ENCODE assay signal across 16 cellular contexts in genomic region chr5:3542158-3542557, GRCh38. TPM values are rescaled to one million over a fixed set of nuclear protein-coding genes. Genes with fewer than 3 reads are reported as not detected.
DNase-seq lines count a peak whose midpoint lies in the region; ATAC-seq and TF ChIP-seq lines count a peak whose summit lies in the region.
"Had no signal": no experiment of that assay in that cellular context is flagged by ENCODE, and none has a peak within 500 bp of the region (broad histone marks: within the 10 kb centered on the region; RNA-seq: fewer than 3 reads in every experiment).

No MANE protein-coding gene starts in this region.

- no peaks in the 10 kb centered on the region for H3K4me1 ChIP-seq in esophagus muscularis mucosa
- H3K4me1 ChIP-seq in uterus: no peaks in the 10 kb centered on the region

- no peaks in the 10 kb centered on the region for H3K36me3 Mint-ChIP-seq in immature natural killer cell

- no peak overlapping the region for H3K4me3 ChIP-seq in esophagus muscularis mucosa
- no peak overlapping the region for H3K4me3 ChIP-seq in uterus
- H3K4me3 ChIP-seq: PC-9 had no signal

- 64% methylated on average over 3 of the region's 3 CpGs for WGBS in esophagus muscularis mucosa

- peaks cover 0 to 25% (median 0%) of the 10 kb centered on the region in 4 donors for H3K27me3 ChIP-seq in esophagus muscularis mucosa
- H3K27me3 ChIP-seq in uterus: no peaks in the 10 kb centered on the region

- peaks cover 0 to 5% (median 1%) of the 10 kb centered on the region in 6 donors for H3K9me3 Mint-ChIP-seq in immature natural killer cell

- intact Hi-C loops in esophagus muscularis mucosa (cut with DNase I): no loop called here
- intact Hi-C loops in uterus (cut with DNase I; ENCODE audit: low total_unique reads): no loop called here

- ATAC-seq in GM18520 (IDR thresholded peaks at IDR 0.05; ENCODE audit: unreplicated experiment): no peak

- no peak for TF ChIP-seq POLR2A in esophagus muscularis mucosa (IDR thresholded peaks at IDR 0.05; ENCODE audit: low read depth)
- no peak for TF ChIP-seq POLR2A in uterus (IDR thresholded peaks at IDR 0.05)

- POLR2A ChIA-PET in RWPE1 (lab: Yijun Ruan, JAX; ENCODE audit: low non-redundant PET): no interaction called here

- H3K27ac ChIP-seq in RWPE1 (no peak overlapping the region), esophagus muscularis mucosa (replicated peaks in 1 of 4) (no peak overlapping the region), uterus (no peak overlapping the region)
- H3K27ac ChIP-seq: C4-2B, PC-9 had no signal

- no peaks in the 10 kb centered on the region for H3K4me1 Mint-ChIP-seq in immature natural killer cell

- H3K27me3 Mint-ChIP-seq in immature natural killer cell (ENCODE audit: low read depth in 3 of 3): peaks cover 0 to 3% (median 0%) of the 10 kb centered on the region in 3 donors

- CTCF ChIA-PET in RWPE1 (lab: Yijun Ruan, JAX): interaction anchor here (0.6 kb wide), 1 partner anchor 243 kb away, joined by 4 read pairs; no protein-coding TSS in a partner anchor

- H3K9me3 ChIP-seq in esophagus muscularis mucosa: no peaks in the 10 kb centered on the region
- no peaks in the 10 kb centered on the region for H3K9me3 ChIP-seq in uterus

- TF ChIP-seq CTCF in RWPE1 (conservative IDR thresholded peaks at IDR 0.05; ENCODE audit: low read depth) (no peak), esophagus muscularis mucosa (IDR thresholded peaks at IDR 0.05) (no peak), uterus (IDR thresholded peaks at IDR 0.05) (no peak)

- no peak for TF ChIP-seq EP300 in esophagus muscularis mucosa (IDR thresholded peaks at IDR 0.05)

- no peaks in the 10 kb centered on the region for H3K36me3 ChIP-seq in esophagus muscularis mucosa
- no peaks in the 10 kb centered on the region for H3K36me3 ChIP-seq in uterus

- DNase-seq in A172 (ENCODE audit: low spot score): peak; percentile 25
- DNase-seq in HT1080 (ENCODE audit: low read depth): peak; percentile 65
- DNase-seq in RWPE1 (ENCODE audit: low spot score): peak; percentile 23
- peak; percentile 85 for DNase-seq in esophagus muscularis mucosa (ENCODE audit: extremely low spot score)
- DNase-seq in immature natural killer cell: no peak
- DNase-seq in NCI-H1417 treated with DMSO at 0.1 percent for 48 hours (lab: John Stamatoyannopoulos, UW): no peak
- no peak for DNase-seq in uterus
- DNase-seq: NCI-H1417, NCI-H2081, NCI-H524 treated with DMSO at 0.1 percent for 48 hours, PC-9, SHP77 treated with DMSO at 0.1 percent for 48 hours, SW 1271 had no signal

- H3K27ac Mint-ChIP-seq in immature natural killer cell: no peak overlapping the region

- no peak overlapping the region for H3K4me3 Mint-ChIP-seq in immature natural killer cell

RNA-seq across cellular contexts. Expression of gene IRX1, which starts 53.5 kb away (rescaled TPM):
- total RNA-seq in A172 (2014; rRNA removed; shearing (Covaris generic)): 5.4 and 6.8 TPM in 2 replicates
- 0.63 and 1.1 TPM in 2 replicates for total RNA-seq in HT1080 (2014; rRNA removed; shearing (Covaris generic))
- 3.0 and 5.3 TPM in 2 replicates for polyA plus RNA-seq in HT1080 (2015; cell fraction: cytosol; rRNA removed)
- polyA plus RNA-seq in HT1080 (2015; cell fraction: nucleus; rRNA removed): 3.5 and 4.4 TPM in 2 replicates
- under 1 TPM in 1 of 4 donors, not detected in 3; 0.17 TPM for total RNA-seq in esophagus muscularis mucosa
- polyA plus RNA-seq in immature natural killer cell: not detected
- not detected for total RNA-seq in uterus
- total RNA-seq: HT-29, PC-9 had no signal

Comparison
In these comparisons a context has a peak if more than half of its experiments do, and no peak if none do; other contexts are left out.
1. DNase-seq: peak in A172 (single experiment), HT1080 (single experiment), RWPE1 (single experiment) and esophagus muscularis mucosa (single experiment); none in immature natural killer cell (0 of 3), NCI-H1417 treated with DMSO at 0.1 percent for 48 hours (single experiment) and uterus (0 of 2).